Comparison of ENCODE assay signal across 11 cellular contexts in the genomic region with DNA sequence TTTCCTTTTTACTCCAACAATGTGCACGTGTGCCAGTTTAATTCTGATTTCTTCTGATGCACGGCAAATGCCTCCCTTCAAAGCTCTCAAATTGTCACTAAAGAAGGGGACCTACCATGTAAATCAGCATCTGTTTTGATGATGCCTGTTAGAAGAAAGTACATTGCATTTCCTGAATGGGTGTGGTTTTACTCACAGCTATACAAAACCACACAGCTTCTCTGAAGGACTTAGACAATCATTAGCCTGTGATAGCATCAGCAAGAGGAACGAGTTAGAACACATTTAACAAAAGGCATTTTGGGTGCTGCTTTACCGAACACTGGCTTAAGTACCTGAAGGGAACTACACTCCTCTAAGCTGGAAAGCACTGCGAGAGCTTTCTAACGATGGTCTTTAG.
DNase-seq lines count a peak whose midpoint lies in the region; ATAC-seq and TF ChIP-seq lines count a peak whose summit lies in the region.
"Had no signal": no experiment of that assay in that cellular context is flagged by ENCODE, and none has a peak within 500 bp of the region (broad histone marks: within the 10 kb centered on the region; RNA-seq: fewer than 3 reads in every experiment).

No MANE protein-coding gene starts in this region.

- H3K4me3 Mint-ChIP-seq in chondrocyte (ENCODE audit: unreplicated experiment) = no peak overlapping the region

- H3K4me2 ChIP-seq in Karpas-422 (ENCODE audit: low read depth, low read length, poor library complexity, severe bottlenecking) = no peak overlapping the region

- H3K27ac ChIP-seq in Karpas-422 (ENCODE audit: low read length) (no peak overlapping the region), lower lobe of right lung (no peak overlapping the region)

- H3K4me3 ChIP-seq in Karpas-422 (ENCODE audit: low read length) = no peak overlapping the region
- no peak overlapping the region for H3K4me3 ChIP-seq in lower lobe of right lung

- no peaks in the 10 kb centered on the region for H3K9me2 ChIP-seq in Karpas-422 (replicated peaks; ENCODE audit: insufficient read depth, low read length)

- H3K79me2 ChIP-seq in Karpas-422 (ENCODE audit: low read length) = no peaks in the 10 kb centered on the region

- TF ChIP-seq CTCF in lower lobe of right lung (IDR thresholded peaks at IDR 0.05) = no peak
- no peak for TF ChIP-seq CTCF in chondrocyte (IDR thresholded peaks at IDR 0.05)

- no peaks in the 10 kb centered on the region for H3K27me3 Mint-ChIP-seq in chondrocyte (ENCODE audit: low read depth)

- H3K9me3 ChIP-seq in Karpas-422 (ENCODE audit: low read length) = no peaks in the 10 kb centered on the region
- H3K9me3 ChIP-seq in lower lobe of right lung = no peaks in the 10 kb centered on the region

- intact Hi-C loops in lower lobe of right lung (cut with DNase I) = no loop called here

- DNase-seq in Karpas-422 = peak; percentile 35
- no peak for DNase-seq in lower lobe of right lung
- DNase-seq in NCI-H82 (lab: John Stamatoyannopoulos, UW) = no peak
- no peak for DNase-seq in germinal center (ENCODE audit: low spot score)
- no peak for DNase-seq in NCI-H1436 (lab: John Stamatoyannopoulos, UW)
- no peak for DNase-seq in chondrocyte (ENCODE audit: low spot score)
- DNase-seq: hippocampal formation, right cardiac atrium, trophoblast cell had no signal

- no peak overlapping the region for H2AFZ ChIP-seq in Karpas-422 (ENCODE audit: low read length)

- H3K27ac Mint-ChIP-seq in chondrocyte (ENCODE audit: unreplicated experiment) = no peak overlapping the region

- no peaks in the 10 kb centered on the region; the same call in 1 of the 2 replicates for H3K27me3 ChIP-seq in Karpas-422 (ENCODE audit: low read length)
- H3K27me3 ChIP-seq in lower lobe of right lung (ENCODE audit: low read depth) = no peaks in the 10 kb centered on the region

- H3K36me3 Mint-ChIP-seq in chondrocyte (ENCODE audit: low read depth) = peaks cover 1% of the 10 kb centered on the region

- no peaks in the 10 kb centered on the region for H3K4me1 ChIP-seq in Karpas-422 (ENCODE audit: low read length)
- H3K4me1 ChIP-seq in lower lobe of right lung = peaks cover 11% of the 10 kb centered on the region

- H3K4me1 Mint-ChIP-seq in chondrocyte (ENCODE audit: low read depth) = peaks cover 14% of the 10 kb centered on the region

- H4K20me1 ChIP-seq in Karpas-422 (ENCODE audit: insufficient read depth, low read depth, low read length) = no peaks in the 10 kb centered on the region

- no peak overlapping the region for H3K9ac ChIP-seq in Karpas-422 (ENCODE audit: low read length)

- H3K36me3 ChIP-seq in Karpas-422 (ENCODE audit: insufficient read depth, low read length) (no peaks in the 10 kb centered on the region), lower lobe of right lung (peaks cover 33% of the 10 kb centered on the region)

- ATAC-seq in GM18861 (IDR thresholded peaks at IDR 0.05; ENCODE audit: unreplicated experiment) = peak; percentile 92
- ATAC-seq in GM21737 (IDR thresholded peaks at IDR 0.05; ENCODE audit: unreplicated experiment) = peak; percentile 84
- peak; percentile 58 to 74 for ATAC-seq in lower lobe of right lung
- ATAC-seq: right cardiac atrium had no signal

- H3K9me3 Mint-ChIP-seq in chondrocyte (ENCODE audit: low read depth) = no peaks in the 10 kb centered on the region
